9 cellular contexts compared by ENCODE assay signal in the genomic region with DNA sequence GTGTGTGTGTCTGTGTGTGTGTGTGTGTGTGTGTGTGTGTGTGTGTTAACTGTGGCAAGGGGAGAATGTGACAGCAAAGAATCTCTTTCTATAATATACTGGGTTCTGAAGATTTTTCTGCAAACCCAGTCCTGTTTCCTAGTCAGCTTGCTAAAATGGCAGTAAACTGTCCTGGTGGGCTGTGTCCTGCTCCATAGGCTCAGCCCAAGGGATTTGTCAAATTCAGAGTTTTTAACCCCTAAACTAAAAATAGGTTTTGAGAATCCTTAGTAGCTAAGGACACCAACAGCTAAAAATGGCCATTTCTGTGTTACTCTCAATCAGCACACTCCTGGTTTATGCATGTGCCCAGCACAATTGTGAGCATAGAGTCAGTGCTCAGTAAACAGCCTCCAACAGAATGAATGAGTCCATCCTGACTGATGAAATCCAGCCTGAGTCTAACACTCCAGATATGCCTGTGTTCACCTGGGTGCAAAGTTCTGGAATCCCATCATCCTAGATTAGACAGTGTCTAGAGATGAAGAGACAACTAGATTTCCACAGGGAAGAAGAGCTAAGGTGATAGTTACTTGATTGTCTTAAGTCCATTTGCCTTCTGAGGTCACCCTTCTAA.
"Had no signal": no experiment of that assay in that cellular context is flagged by ENCODE, and none has a peak within 500 bp of the region (broad histone marks: within the 10 kb centered on the region; RNA-seq: fewer than 3 reads in every experiment).

No MANE protein-coding gene starts in this region.

- H3K4me3 Mint-ChIP-seq: HFFc6 had no signal

- H3K27ac Mint-ChIP-seq: HFFc6 had no signal

- H3K36me3 ChIP-seq: HAP-1 had no signal

- FAIRE-seq: HTR-8/SVneo, K562 had no signal

- H3K27ac ChIP-seq: GM23248 had no signal

- H3K9ac ChIP-seq: GM23248 had no signal

- ATAC-seq: HCT116, K562 had no signal

- H2AFZ ChIP-seq: GM23248 had no signal

- DNase-seq: GM23248, GOT3, H7, HFFc6, IMR-90 had no signal

- H3K9me3 Mint-ChIP-seq: HFFc6 had no signal

- H3K4me3 ChIP-seq: GM23248, HAP-1, K562 had no signal

- H3K9me3 ChIP-seq: HAP-1 had no signal

- H3K4me1 ChIP-seq: HAP-1 had no signal
